ENCODE assay signal across 2 cellular contexts in genomic region chr6:110880651-110881050, GRCh38.
TF ChIP-seq lines count a peak whose summit lies in the region.

No MANE protein-coding gene starts in this region.

TF ChIP-seq in HepG2, 621 proteins besides CTCF, POLR2A, EP300 and RAD21:
- TF ChIP-seq ZNF430 (CRISPR knock-in tag; IDR thresholded peaks at IDR 0.05) (0 out of 2 replicates have a peak, but pooled peaks have one; percentile 33), NFE2L2 (IDR thresholded peaks at IDR 0.05; ENCODE audit: low read length) (no peak), ESRRA (CRISPR knock-in tag; IDR thresholded peaks at IDR 0.05; ENCODE audit: low read depth) (no peak), ATF2 (CRISPR knock-in tag; IDR thresholded peaks at IDR 0.05) (no peak), ZNF251 (CRISPR knock-in tag; IDR thresholded peaks at IDR 0.05) (no peak), KLF12 (CRISPR knock-in tag; IDR thresholded peaks at IDR 0.05; ENCODE audit: borderline replicate concordance) (no peak), THYN1 (CRISPR knock-in tag; IDR thresholded peaks at IDR 0.05; ENCODE audit: borderline replicate concordance, low read depth) (no peak), ZFYVE20 (CRISPR knock-in tag; IDR thresholded peaks at IDR 0.05; ENCODE audit: borderline replicate concordance, low read depth) (no peak), DMTF1 (CRISPR knock-in tag; IDR thresholded peaks at IDR 0.05) (no peak), ZNF720 (CRISPR knock-in tag; IDR thresholded peaks at IDR 0.05) (no peak), ZNF747 (CRISPR knock-in tag; IDR thresholded peaks at IDR 0.05; ENCODE audit: borderline replicate concordance) (no peak), TARDBP (CRISPR knock-in tag; IDR thresholded peaks at IDR 0.05) (no peak), MED13 (CRISPR knock-in tag; IDR thresholded peaks at IDR 0.05) (no peak), ZBTB33 (CRISPR knock-in tag; IDR thresholded peaks at IDR 0.05) (peak; percentile 57; the same call in 1 of the 2 replicates), HMG20B (CRISPR knock-in tag; conservative IDR thresholded peaks at IDR 0.05) (no peak), FOXC1 (CRISPR knock-in tag; IDR thresholded peaks at IDR 0.05; ENCODE audit: borderline replicate concordance) (no peak)
TF ChIP-seq in HepG2: peak in this region for 2.

TF ChIP-seq in GM12878, 131 proteins besides CTCF, POLR2A, EP300 and RAD21:
- TF ChIP-seq HCFC1 (IDR thresholded peaks at IDR 0.05; ENCODE audit: low read length) (no peak), POU2F2 (IDR thresholded peaks at IDR 0.05; ENCODE audit: borderline replicate concordance, low read depth, low read length) (no peak), SMARCA5 (IDR thresholded peaks at IDR 0.05) (peak; percentile 59; the same call in 1 of the 2 replicates), NR2F1 (conservative IDR thresholded peaks at IDR 0.05) (peak; percentile 55; the same call in 1 of the 2 replicates)
